Comparison of ENCODE assay signal across 8 cellular contexts in the genomic region with DNA sequence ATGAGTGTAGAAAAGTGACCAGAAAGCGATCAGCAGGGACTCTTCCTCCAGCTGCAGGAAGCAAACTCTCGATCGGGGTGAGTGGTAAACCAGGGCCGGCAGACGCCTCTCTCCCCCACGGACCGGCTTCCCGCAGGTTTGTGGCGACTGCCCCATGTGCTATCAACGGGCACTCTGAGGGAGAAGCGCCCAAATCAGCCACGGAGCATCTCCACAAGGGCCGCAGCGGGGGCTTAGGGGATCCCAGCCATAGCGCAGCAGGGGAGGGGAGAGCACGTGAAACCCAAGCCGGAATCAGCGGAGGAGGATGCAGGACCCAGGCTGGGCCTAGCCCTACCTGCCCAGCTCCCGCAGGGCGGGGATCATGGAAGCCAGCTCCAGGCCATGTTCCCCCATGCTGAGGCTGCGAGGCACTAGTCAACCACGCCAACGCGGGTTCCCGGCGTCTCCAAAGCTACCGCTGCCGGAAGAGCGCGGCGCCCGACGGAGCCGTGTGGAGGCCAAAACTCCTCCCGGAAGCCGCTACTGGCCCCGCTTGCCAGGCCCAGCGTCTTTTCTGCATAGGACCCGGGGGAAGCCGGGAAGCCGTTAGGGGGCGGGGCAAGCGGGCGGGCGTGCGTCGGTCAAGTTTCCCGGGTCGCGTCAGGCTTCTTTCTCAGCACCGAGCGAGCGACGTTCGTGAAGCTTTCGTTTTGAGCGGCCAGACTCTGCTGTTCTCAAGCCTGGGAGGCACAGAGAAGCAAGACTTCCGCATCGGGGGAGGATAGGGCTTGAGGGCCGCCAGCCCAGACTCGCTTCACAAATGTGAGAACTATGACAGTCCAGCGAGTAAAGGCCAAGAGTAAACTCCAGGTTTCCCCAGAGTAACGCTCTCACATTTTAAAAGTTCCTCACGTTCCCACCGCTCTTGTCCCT. TPM values are rescaled to one million over a fixed set of nuclear protein-coding genes. Genes with fewer than 3 reads are reported as not detected.
DNase-seq lines count a peak whose midpoint lies in the region; ATAC-seq and TF ChIP-seq lines count a peak whose summit lies in the region.

A gene (minus strand): TSS at position 425 of the 915 bp plus-strand sequence. CDS start 29 bp downstream, at position 396.

- POLR2A ChIA-PET in PC-3 (lab: Charles Lee; ENCODE audit: unreplicated experiment) = no interaction called here

- DNase-seq in DMS114 treated with DMSO at 0.1 percent for 48 hours (lab: John Stamatoyannopoulos, UW; ENCODE audit: unreplicated experiment) = peak; percentile 87
- DNase-seq in PC-3 = peak; percentile 92
- peak; percentile 97 for DNase-seq in activated T-cell treated with anti-CD3 and anti-CD28 coated beads for 48 hours (ENCODE audit: low read depth)
- peak; percentile 72 for DNase-seq in epithelial cell of prostate (ENCODE audit: low read depth, low spot score)
- DNase-seq in stimulated activated CD8-positive, alpha-beta memory T cell treated with anti-CD3 and anti-CD28 coated beads, Interleukin-4, amount 100 ng/mL, for 48 hours = peak; percentile 98

- H3K79me2 ChIP-seq in PC-3 (ENCODE audit: low read length) = peaks cover 48% of the 10 kb centered on the region

- H3K9me3 ChIP-seq in PC-3 (ENCODE audit: low read length) (no peaks in the 10 kb centered on the region), mucosa of rectum (ENCODE audit: control insufficient read depth in 2 of 2, low read length in 2 of 2) (no peaks in the 10 kb centered on the region)

- no peaks in the 10 kb centered on the region for H3K27me3 ChIP-seq in PC-3 (ENCODE audit: low read length)
- no peaks in the 10 kb centered on the region for H3K27me3 ChIP-seq in mucosa of rectum (ENCODE audit: control insufficient read depth in 2 of 2, insufficient read depth in 2 of 2, low read length in 2 of 2)

- H3F3A ChIP-seq in PC-3 (ENCODE audit: low read length, unreplicated experiment) = no peaks in the 10 kb centered on the region

- ATAC-seq in GM21576 (IDR thresholded peaks at IDR 0.05; ENCODE audit: unreplicated experiment) = peak; percentile 94
- peak; percentile 92 for ATAC-seq in PC-3

- no peak for TF ChIP-seq RAD21 in Ishikawa (IDR thresholded peaks at IDR 0.05; ENCODE audit: low read depth)

- intact Hi-C loops in PC-3 (cut with micrococcal nuclease) = loop anchor here (5.0 kb wide), 1 partner anchor 131 kb away; a partner anchor contains a TSS

- 0 out of 2 replicates have a peak, but pooled peaks cover 6% of the 10 kb centered on the region for H4K20me1 ChIP-seq in PC-3 (ENCODE audit: low read length)

- H3K36me3 ChIP-seq in PC-3 (ENCODE audit: low read depth, low read length) = 0 out of 2 replicates have a peak, but pooled peaks cover 2% of the 10 kb centered on the region
- H3K36me3 ChIP-seq in mucosa of rectum (ENCODE audit: control insufficient read depth in 2 of 2, insufficient read depth in 2 of 2, low read length in 2 of 2) = no peaks in the 10 kb centered on the region

- H3K9ac ChIP-seq in PC-3 (ENCODE audit: low read length) (peak within 1 kb of the TSS; percentile 98), mucosa of rectum (ENCODE audit: low read depth in 1 of 2, low read length in 2 of 2) (peak within 1 kb of the TSS; percentile 94 to 96)

- TF ChIP-seq CTCF in PC-3 (conservative IDR thresholded peaks at IDR 0.05; ENCODE audit: low read depth, low read length) = no peak

- BruUV-seq in PC-3 (replicated peaks; lab: Mats Ljungman, UMichigan) = no TSS peak

- peak within 1 kb of the TSS; percentile 70 for H3K27ac ChIP-seq in PC-3 (ENCODE audit: low read length)
- H3K27ac ChIP-seq in epithelial cell of prostate = peak within 1 kb of the TSS; percentile 77
- peak within 1 kb of the TSS; percentile 96 to 97 for H3K27ac ChIP-seq in mucosa of rectum (ENCODE audit: low read depth in 2 of 2, low read length in 2 of 2)

- H3K4me2 ChIP-seq in PC-3 (ENCODE audit: low read length) = peak within 1 kb of the TSS; percentile 93

- CTCF ChIA-PET in PC-3 (lab: Charles Lee) = interaction anchor here (0.6 kb wide), 1 partner anchor 145 kb away, joined by 3 read pairs; a partner anchor contains a TSS

- TF ChIP-seq EP300 in Ishikawa (IDR thresholded peaks at IDR 0.05; ENCODE audit: borderline replicate concordance) = peak; percentile 59

- no peaks in the 10 kb centered on the region for H3K9me2 ChIP-seq in PC-3 (replicated peaks; ENCODE audit: low read length)

- H3K4me1 ChIP-seq in PC-3 (ENCODE audit: insufficient read depth, low read length) = peaks cover 24% of the 10 kb centered on the region
- peaks cover 7 to 11% of the 10 kb centered on the region in 2 donors for H3K4me1 ChIP-seq in mucosa of rectum (ENCODE audit: control insufficient read depth in 2 of 2, insufficient read depth in 2 of 2, low read length in 2 of 2)

- H3K4me3 ChIP-seq in PC-3 (ENCODE audit: low read length) (peak within 1 kb of the TSS; percentile 92), mucosa of rectum (ENCODE audit: low read length in 2 of 2) (peak within 1 kb of the TSS; percentile 93 to 97)

- H2AFZ ChIP-seq in PC-3 (ENCODE audit: low read length) = peak within 1 kb of the TSS; percentile 96

TF ChIP-seq in Ishikawa, 13 proteins besides CTCF, POLR2A, EP300 and RAD21:
- no peak for TF ChIP-seq ZBTB7A (IDR thresholded peaks at IDR 0.05; ENCODE audit: low read depth)
- peak; percentile 73 for TF ChIP-seq EGR1 (IDR thresholded peaks at IDR 0.05)
- TF ChIP-seq TCF12 (IDR thresholded peaks at IDR 0.05; ENCODE audit: low read depth) = peak; percentile 91
- peak; percentile 87 for TF ChIP-seq FOXM1 (IDR thresholded peaks at IDR 0.05; ENCODE audit: borderline replicate concordance, low read depth)
- peak; percentile 72 for TF ChIP-seq NFIC (IDR thresholded peaks at IDR 0.05)
- TF ChIP-seq YY1 (IDR thresholded peaks at IDR 0.05; ENCODE audit: low read depth) = peak; percentile 83; the same call in 1 of the 2 replicates
- peak; percentile 42 for TF ChIP-seq TEAD4 (IDR thresholded peaks at IDR 0.05)
- TF ChIP-seq, protein P1, sequence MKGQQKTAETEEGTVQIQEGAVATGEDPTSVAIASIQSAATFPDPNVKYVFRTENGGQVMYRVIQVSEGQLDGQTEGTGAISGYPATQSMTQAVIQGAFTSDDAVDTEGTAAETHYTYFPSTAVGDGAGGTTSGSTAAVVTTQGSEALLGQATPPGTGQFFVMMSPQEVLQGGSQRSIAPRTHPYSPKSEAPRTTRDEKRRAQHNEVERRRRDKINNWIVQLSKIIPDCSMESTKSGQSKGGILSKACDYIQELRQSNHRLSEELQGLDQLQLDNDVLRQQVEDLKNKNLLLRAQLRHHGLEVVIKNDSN (IDR thresholded peaks at IDR 0.05) = peak; percentile 39; the same call in 1 of the 2 replicates
- TF ChIP-seq CREB1 (IDR thresholded peaks at IDR 0.05; ENCODE audit: low read depth) = peak; percentile 56
- TF ChIP-seq, protein P2, sequence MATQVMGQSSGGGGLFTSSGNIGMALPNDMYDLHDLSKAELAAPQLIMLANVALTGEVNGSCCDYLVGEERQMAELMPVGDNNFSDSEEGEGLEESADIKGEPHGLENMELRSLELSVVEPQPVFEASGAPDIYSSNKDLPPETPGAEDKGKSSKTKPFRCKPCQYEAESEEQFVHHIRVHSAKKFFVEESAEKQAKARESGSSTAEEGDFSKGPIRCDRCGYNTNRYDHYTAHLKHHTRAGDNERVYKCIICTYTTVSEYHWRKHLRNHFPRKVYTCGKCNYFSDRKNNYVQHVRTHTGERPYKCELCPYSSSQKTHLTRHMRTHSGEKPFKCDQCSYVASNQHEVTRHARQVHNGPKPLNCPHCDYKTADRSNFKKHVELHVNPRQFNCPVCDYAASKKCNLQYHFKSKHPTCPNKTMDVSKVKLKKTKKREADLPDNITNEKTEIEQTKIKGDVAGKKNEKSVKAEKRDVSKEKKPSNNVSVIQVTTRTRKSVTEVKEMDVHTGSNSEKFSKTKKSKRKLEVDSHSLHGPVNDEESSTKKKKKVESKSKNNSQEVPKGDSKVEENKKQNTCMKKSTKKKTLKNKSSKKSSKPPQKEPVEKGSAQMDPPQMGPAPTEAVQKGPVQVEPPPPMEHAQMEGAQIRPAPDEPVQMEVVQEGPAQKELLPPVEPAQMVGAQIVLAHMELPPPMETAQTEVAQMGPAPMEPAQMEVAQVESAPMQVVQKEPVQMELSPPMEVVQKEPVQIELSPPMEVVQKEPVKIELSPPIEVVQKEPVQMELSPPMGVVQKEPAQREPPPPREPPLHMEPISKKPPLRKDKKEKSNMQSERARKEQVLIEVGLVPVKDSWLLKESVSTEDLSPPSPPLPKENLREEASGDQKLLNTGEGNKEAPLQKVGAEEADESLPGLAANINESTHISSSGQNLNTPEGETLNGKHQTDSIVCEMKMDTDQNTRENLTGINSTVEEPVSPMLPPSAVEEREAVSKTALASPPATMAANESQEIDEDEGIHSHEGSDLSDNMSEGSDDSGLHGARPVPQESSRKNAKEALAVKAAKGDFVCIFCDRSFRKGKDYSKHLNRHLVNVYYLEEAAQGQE (IDR thresholded peaks at IDR 0.05; ENCODE audit: low read depth) = no peak
- TF ChIP-seq TAF1 (IDR thresholded peaks at IDR 0.05; ENCODE audit: low read depth) = peak; percentile 96
- TF ChIP-seq CEBPB (IDR thresholded peaks at IDR 0.05) = no peak
- TF ChIP-seq, protein P3, sequence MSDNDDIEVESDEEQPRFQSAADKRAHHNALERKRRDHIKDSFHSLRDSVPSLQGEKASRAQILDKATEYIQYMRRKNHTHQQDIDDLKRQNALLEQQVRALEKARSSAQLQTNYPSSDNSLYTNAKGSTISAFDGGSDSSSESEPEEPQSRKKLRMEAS (IDR thresholded peaks at IDR 0.05) = peak; percentile 98

RNA-seq across cellular contexts. Expression of the gene that starts here (rescaled TPM):
- 15.6 and 25.7 TPM in 2 replicates for total RNA-seq in PC-3 (2014; rRNA removed)

Comparison
In these comparisons a context has a peak if more than half of its experiments do, and no peak if none do; other contexts are left out.
1. Peak in every context shown above with its lines: DNase-seq, ATAC-seq, H3K4me3 ChIP-seq and H3K27ac ChIP-seq.